Comparison of ENCODE assay signal across 1 cellular context in the genomic region with DNA sequence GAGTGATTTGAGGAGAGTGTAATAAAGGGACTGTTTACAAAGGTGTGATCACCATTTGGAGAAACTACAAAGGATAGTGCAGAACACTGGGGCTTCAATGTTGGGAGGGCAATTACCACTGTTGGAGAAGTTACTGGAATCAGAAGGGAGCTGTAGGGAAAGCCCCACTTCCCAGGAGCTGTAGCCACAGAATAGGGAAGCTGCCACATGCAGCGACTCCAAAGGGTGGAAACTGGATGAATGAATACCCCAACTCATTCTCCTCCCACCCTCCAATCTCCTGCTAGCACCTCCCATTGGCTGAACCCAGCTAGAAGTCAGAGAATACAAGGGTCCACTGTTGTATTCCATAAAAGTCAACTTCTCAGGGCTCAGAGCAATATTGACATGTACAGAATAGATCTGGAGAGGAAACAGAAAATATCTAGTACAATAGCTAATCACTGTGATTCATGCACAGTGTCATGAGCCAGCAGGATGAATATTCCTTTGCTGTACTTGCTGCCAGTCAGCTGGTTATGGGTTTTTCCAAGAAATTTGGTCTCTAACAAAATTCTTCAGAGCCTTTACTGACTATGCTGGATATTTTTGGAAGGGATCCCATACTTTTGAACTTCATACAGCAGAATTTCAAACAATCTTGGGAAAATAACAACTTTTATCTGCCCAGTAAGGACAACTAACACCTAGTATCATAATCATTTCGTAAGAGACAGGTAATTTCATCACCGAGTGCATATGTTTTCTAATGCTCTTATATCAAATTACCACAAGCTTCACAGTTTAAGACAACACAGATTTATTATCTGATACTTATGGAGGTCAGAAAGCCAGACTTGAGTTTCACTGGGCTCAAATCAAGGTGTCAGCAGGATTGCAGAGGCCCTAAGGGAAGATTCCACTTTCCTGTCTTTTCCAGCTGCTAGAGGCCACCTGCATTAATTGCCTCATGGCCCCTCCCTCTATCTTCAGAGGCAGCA.
TF ChIP-seq lines count a peak whose summit lies in the region.

No MANE protein-coding gene starts in this region.

TF ChIP-seq in GM23338, 12 proteins besides CTCF, POLR2A, EP300 and RAD21 (continued from another document):
- TF ChIP-seq ZNF462 (CRISPR knock-in tag; IDR thresholded peaks at IDR 0.05): no peak
- no peak for TF ChIP-seq EZH2 (IDR thresholded peaks at IDR 0.05; ENCODE audit: low read depth, unreplicated experiment)
- no peak for TF ChIP-seq REST (IDR thresholded peaks at IDR 0.05; ENCODE audit: unreplicated experiment)
